19 cellular contexts compared by ENCODE assay signal in genomic region chr6:140269766-140270165, GRCh38.
DNase-seq lines count a peak whose midpoint lies in the region; ATAC-seq, FAIRE-seq and TF ChIP-seq lines count a peak whose summit lies in the region.
"Had no signal": no experiment of that assay in that cellular context is flagged by ENCODE, and none has a peak within 500 bp of the region (broad histone marks: within the 10 kb centered on the region; RNA-seq: fewer than 3 reads in every experiment).

No MANE protein-coding gene starts in this region.

- H3K27me3 Mint-ChIP-seq in GM23338 (ENCODE audit: insufficient read depth, low read depth, poor library complexity): peaks cover 2% of the 10 kb centered on the region
- H3K27me3 Mint-ChIP-seq: activated naive CD4-positive, alpha-beta T cell treated with anti-CD3 and anti-CD28 coated beads, Interleukin-2, amount 10 ng/mL, durations not matched to agents 7 days and 5 days; central memory CD8-positive, alpha-beta T cell; natural killer cell treated with Interleukin-12 subunit alpha and Interleukin-12 subunit beta and Interleukin-15 and Interleukin-18, amount 100 ng/mL, for 72 hours; stimulated activated memory B cell treated with anti-CD40 and anti-IgM and Interleukin-4, amounts not matched to agents 10 μg/mL and 1 μg/mL and 100 μg/mL, for 72 hours had no signal

- no peak for TF ChIP-seq RAD21 in GM12878 (IDR thresholded peaks at IDR 0.05; ENCODE audit: insufficient read depth, low read depth, low read length)

- CTCF ChIA-PET in GM12878 (lab: Yijun Ruan, JAX): interaction anchor here (2.0 kb wide), 1 partner anchor 15 kb away, joined by 6 read pairs; no protein-coding TSS in a partner anchor

- H3K9ac ChIP-seq in GM12878 (ENCODE audit: control insufficient read depth, insufficient read depth, low read length): no peak overlapping the region
- no peak overlapping the region for H3K9ac ChIP-seq in trophoblast cell (ENCODE audit: low read length)

- no peaks in the 10 kb centered on the region for H4K20me1 ChIP-seq in GM23338 (replicated peaks; ENCODE audit: insufficient read depth)
- no peaks in the 10 kb centered on the region for H4K20me1 ChIP-seq in GM12878 (ENCODE audit: control insufficient read depth, insufficient read depth)

- no peak overlapping the region for H3K4me2 ChIP-seq in GM23338
- no peak overlapping the region for H3K4me2 ChIP-seq in GM12878 (ENCODE audit: control insufficient read depth, insufficient read depth)
- H3K4me2 ChIP-seq in trophoblast cell (ENCODE audit: low read length): no peak overlapping the region

- H2BK12ac ChIP-seq in trophoblast cell (ENCODE audit: low read length): no peak overlapping the region

- TF ChIP-seq EP300 in GM12878 (IDR thresholded peaks at IDR 0.05; ENCODE audit: borderline replicate concordance in 1 of 2, control insufficient read depth in 1 of 2, low read depth in 2 of 2, low read length in 2 of 2): no peak

- FAIRE-seq in GM12878 (lab: Jason Lieb, UNC): no peak
- FAIRE-seq in urothelium cell line (lab: Jason Lieb, UNC): no peak

- H2AK5ac ChIP-seq in trophoblast cell (ENCODE audit: low read length): no peak overlapping the region

- no peak overlapping the region for H2BK120ac ChIP-seq in trophoblast cell (ENCODE audit: insufficient read depth, low read length, poor library complexity)

- no peak for DNase-seq in GM23338 (ENCODE audit: low spot score)
- no peak for DNase-seq in GM12878 (ENCODE audit: low read depth, low spot score)
- DNase-seq in glomerular endothelial cell (ENCODE audit: extremely low read depth, low read depth, low spot score): peak; percentile 4
- DNase-seq in trophoblast cell: no peak
- no peak for DNase-seq in activated CD8-positive, alpha-beta memory T cell treated with anti-CD3 and anti-CD28 coated beads, Interleukin-2, amount 50 U/mL, for 48 hours
- no peak for DNase-seq in urothelium cell line (ENCODE audit: low spot score)
- no peak for DNase-seq in H7
- no peak for DNase-seq in omental fat pad (ENCODE audit: low spot score)
- DNase-seq: activated CD4-positive, alpha-beta T cell treated with anti-CD3 and anti-CD28 coated beads for 1 hour; activated CD8-positive, alpha-beta memory T cell treated with anti-CD3 and anti-CD28 coated beads, Interleukin-2, amount 50 U/mL, for 4 hours; activated naive CD4-positive, alpha-beta T cell treated with anti-CD3 and anti-CD28 coated beads, Interleukin-2, amount 10 ng/mL, durations not matched to agents 7 days and 5 days; DMS 273 treated with DMSO at 0.1 percent for 48 hours; endodermal cell; heart right ventricle; left cardiac atrium; right lobe of liver had no signal

- H4K8ac ChIP-seq in trophoblast cell (ENCODE audit: low read depth, low read length): peak overlapping the region; percentile 16

- H3K9me3 ChIP-seq in GM12878 (replicated peaks; ENCODE audit: control insufficient read depth, insufficient read depth, low read length): no peaks in the 10 kb centered on the region; the same call in 1 of the 3 replicates
- no peaks in the 10 kb centered on the region for H3K9me3 ChIP-seq in trophoblast cell (ENCODE audit: insufficient read depth, low read depth, low read length)
- H3K9me3 ChIP-seq: right lobe of liver had no signal

- SMC1A ChIA-PET in GM12878 (lab: Charles Lee; ENCODE audit: uncharacterized antibody, unreplicated experiment): interaction anchor here (0.8 to 4.0 kb wide), 5 partner anchors 11 to 273 kb away, joined by 3 to 26 read pairs (median 5); no protein-coding TSS in a partner anchor

- RAD21 ChIA-PET in GM12878 (lab: Charles Lee; ENCODE audit: unreplicated experiment): interaction anchor here (1.1 kb wide), 1 partner anchor 50 kb away, joined by 3 read pairs; no protein-coding TSS in a partner anchor

- no peaks in the 10 kb centered on the region for H3K79me1 ChIP-seq in trophoblast cell (ENCODE audit: low read length)

- H3K14ac ChIP-seq in trophoblast cell (ENCODE audit: low read length): no peak overlapping the region

- POLR2A ChIA-PET in GM12878 (lab: Charles Lee): interaction anchor here (0.7 kb wide), 1 partner anchor 63 kb away, joined by 3 read pairs; no protein-coding TSS in a partner anchor

- H3K4ac ChIP-seq in trophoblast cell (ENCODE audit: low read depth, low read length): no peak overlapping the region

- no peaks in the 10 kb centered on the region; the same call in 1 of the 3 replicates for H3K4me1 Mint-ChIP-seq in GM23338
- H3K4me1 Mint-ChIP-seq: activated naive CD4-positive, alpha-beta T cell treated with anti-CD3 and anti-CD28 coated beads, Interleukin-2, amount 10 ng/mL, durations not matched to agents 7 days and 5 days; central memory CD8-positive, alpha-beta T cell had no signal

- no peak for TF ChIP-seq POLR2A in GM12878 (IDR thresholded peaks at IDR 0.05; ENCODE audit: low read depth, low read length)

- H3K27ac ChIP-seq in GM23338 (ENCODE audit: low read depth): no peak overlapping the region
- peak overlapping the region; percentile 11; the same call in 1 of the 2 replicates for H3K27ac ChIP-seq in GM12878 (ENCODE audit: control insufficient read depth, insufficient read depth)
- H3K27ac ChIP-seq in trophoblast cell (ENCODE audit: low read depth, low read length): no peak overlapping the region
- H3K27ac ChIP-seq: right lobe of liver had no signal

- intact Hi-C loops in GM12878 (cut with micrococcal nuclease; ENCODE audit: unreplicated experiment): loop anchor here (10.0 kb wide), 1 partner anchor 895 kb away; the partner anchor contains the start of gene CITED2

- H3F3A ChIP-seq in GM23338 (replicated peaks; ENCODE audit: low read depth): no peaks in the 10 kb centered on the region

- H3K9me2 ChIP-seq in GM23338 (ENCODE audit: insufficient read depth): no peaks in the 10 kb centered on the region

- 0% methylated on average over 2 of the region's 2 CpGs for WGBS in GM12878 (ENCODE audit: insufficient coverage, insufficient replicate concordance, low lambda C conversion rate, missing lambda C conversion rate)
- no CpG with 5 or more reads among the region's 2 CpGs for WGBS in trophoblast cell (ENCODE audit: extremely low coverage, insufficient coverage, insufficient read length)

- peaks cover 11% of the 10 kb centered on the region for H3K9me3 Mint-ChIP-seq in GM23338
- H3K9me3 Mint-ChIP-seq: activated naive CD4-positive, alpha-beta T cell treated with anti-CD3 and anti-CD28 coated beads, Interleukin-2, amount 10 ng/mL, durations not matched to agents 7 days and 5 days; central memory CD8-positive, alpha-beta T cell; natural killer cell treated with Interleukin-12 subunit alpha and Interleukin-12 subunit beta and Interleukin-15 and Interleukin-18, amount 100 ng/mL, for 72 hours; stimulated activated memory B cell treated with anti-CD40 and anti-IgM and Interleukin-4, amounts not matched to agents 10 μg/mL and 1 μg/mL and 100 μg/mL, for 72 hours had no signal

- no peak overlapping the region for H4K91ac ChIP-seq in trophoblast cell (ENCODE audit: low read depth, low read length)

- H3K79me2 ChIP-seq in GM23338 (replicated peaks; ENCODE audit: insufficient read depth) (no peaks in the 10 kb centered on the region), GM12878 (ENCODE audit: control insufficient read depth, insufficient read depth, low read length) (no peaks in the 10 kb centered on the region), trophoblast cell (ENCODE audit: control insufficient read depth, insufficient read depth, low read length, poor library complexity) (no peaks in the 10 kb centered on the region)

- ATAC-seq in GM23338 (no peak), GM12878 (peak; percentile 38), omental fat pad (ENCODE audit: low FRiP score) (no peak)
- ATAC-seq: heart right ventricle; left cardiac atrium; natural killer cell treated with Interleukin-12 subunit alpha and Interleukin-12 subunit beta and Interleukin-15 and Interleukin-18, amount 100 ng/mL, for 72 hours; stimulated activated memory B cell treated with anti-CD40 and anti-IgM and Interleukin-4, amounts not matched to agents 10 μg/mL and 1 μg/mL and 100 μg/mL, for 72 hours had no signal

- no TSS peak for BruUV-seq in GM12878 (replicated peaks; lab: Mats Ljungman, UMichigan)

- in situ Hi-C loops in GM12878 (cut with MboI): no loop called here

- H4K12ac ChIP-seq in trophoblast cell (ENCODE audit: low read depth, low read length): no peak overlapping the region

- no peak overlapping the region for H3K27ac Mint-ChIP-seq in GM23338
- H3K27ac Mint-ChIP-seq: activated naive CD4-positive, alpha-beta T cell treated with anti-CD3 and anti-CD28 coated beads, Interleukin-2, amount 10 ng/mL, durations not matched to agents 7 days and 5 days; endodermal cell; natural killer cell treated with Interleukin-12 subunit alpha and Interleukin-12 subunit beta and Interleukin-15 and Interleukin-18, amount 100 ng/mL, for 72 hours; stimulated activated memory B cell treated with anti-CD40 and anti-IgM and Interleukin-4, amounts not matched to agents 10 μg/mL and 1 μg/mL and 100 μg/mL, for 72 hours had no signal

- H3K4me3 Mint-ChIP-seq in GM23338: no peak overlapping the region
- H3K4me3 Mint-ChIP-seq: activated naive CD4-positive, alpha-beta T cell treated with anti-CD3 and anti-CD28 coated beads, Interleukin-2, amount 10 ng/mL, durations not matched to agents 7 days and 5 days; central memory CD8-positive, alpha-beta T cell; endodermal cell; natural killer cell treated with Interleukin-12 subunit alpha and Interleukin-12 subunit beta and Interleukin-15 and Interleukin-18, amount 100 ng/mL, for 72 hours; stimulated activated memory B cell treated with anti-CD40 and anti-IgM and Interleukin-4, amounts not matched to agents 10 μg/mL and 1 μg/mL and 100 μg/mL, for 72 hours had no signal

- no peak overlapping the region for H2BK5ac ChIP-seq in trophoblast cell (ENCODE audit: low read depth, low read length, poor library complexity)

- H3K36me3 Mint-ChIP-seq in GM23338 (ENCODE audit: low read depth): peaks cover 4% of the 10 kb centered on the region; the same call in 2 of the 3 replicates
- H3K36me3 Mint-ChIP-seq: activated naive CD4-positive, alpha-beta T cell treated with anti-CD3 and anti-CD28 coated beads, Interleukin-2, amount 10 ng/mL, durations not matched to agents 7 days and 5 days; natural killer cell treated with Interleukin-12 subunit alpha and Interleukin-12 subunit beta and Interleukin-15 and Interleukin-18, amount 100 ng/mL, for 72 hours; stimulated activated memory B cell treated with anti-CD40 and anti-IgM and Interleukin-4, amounts not matched to agents 10 μg/mL and 1 μg/mL and 100 μg/mL, for 72 hours had no signal

- TF ChIP-seq CTCF in GM23338 (conservative IDR thresholded peaks at IDR 0.05; ENCODE audit: low read depth in 2 of 2) (no peak), GM12878 (IDR thresholded peaks at IDR 0.05 in 2 of 3, conservative IDR thresholded peaks at IDR 0.05 in 1 of 3; ENCODE audit: control insufficient read depth in 2 of 3, extremely low read depth in 1 of 3, insufficient read depth in 1 of 3, low read depth in 3 of 3, low read length in 3 of 3) (no peak), omental fat pad (IDR thresholded peaks at IDR 0.05) (no peak)

- H3K18ac ChIP-seq in trophoblast cell (ENCODE audit: low read length): no peak overlapping the region

- peak overlapping the region; percentile 64 for H2AFZ ChIP-seq in GM23338
- H2AFZ ChIP-seq in GM12878 (ENCODE audit: control insufficient read depth, low read depth, low read length): peak overlapping the region; percentile 35
- no peak overlapping the region for H2AFZ ChIP-seq in trophoblast cell (ENCODE audit: insufficient read depth, low read length, poor library complexity)

- no peaks in the 10 kb centered on the region for H3K27me3 ChIP-seq in GM23338 (ENCODE audit: insufficient read depth)
- no peaks in the 10 kb centered on the region for H3K27me3 ChIP-seq in GM12878 (replicated peaks in 1 of 2; ENCODE audit: control insufficient read depth in 2 of 2, insufficient read depth in 2 of 2, low read length in 1 of 2)
- no peaks in the 10 kb centered on the region for H3K27me3 ChIP-seq in trophoblast cell (ENCODE audit: insufficient read depth, low read length)
- no peaks in the 10 kb centered on the region for H3K27me3 ChIP-seq in H7 (ENCODE audit: control insufficient read depth, insufficient read depth, low read length)
- H3K27me3 ChIP-seq: heart right ventricle, right lobe of liver had no signal

- H3K36me3 ChIP-seq in GM23338 (ENCODE audit: insufficient read depth): no peaks in the 10 kb centered on the region
- no peaks in the 10 kb centered on the region for H3K36me3 ChIP-seq in GM12878 (ENCODE audit: control insufficient read depth in 2 of 2, insufficient read depth in 2 of 2, low read length in 1 of 2)
- H3K36me3 ChIP-seq in trophoblast cell (ENCODE audit: control insufficient read depth in 1 of 2, insufficient read depth in 2 of 2, low read length in 2 of 2): no peaks in the 10 kb centered on the region
- H3K36me3 ChIP-seq in H7 (replicated peaks; ENCODE audit: control insufficient read depth, insufficient read depth, low read length): no peaks in the 10 kb centered on the region
- H3K36me3 ChIP-seq: heart right ventricle, right lobe of liver had no signal

- H3K4me3 ChIP-seq in GM23338 (no peak overlapping the region), GM12878 (no peak overlapping the region), trophoblast cell (ENCODE audit: low read depth, low read length) (no peak overlapping the region), H7 (ENCODE audit: insufficient read depth, low read depth, low read length) (no peak overlapping the region)
- H3K4me3 ChIP-seq: heart right ventricle, right lobe of liver had no signal

- no peak overlapping the region for H3K23ac ChIP-seq in trophoblast cell (ENCODE audit: low read length)

- H3K4me1 ChIP-seq in GM23338 (ENCODE audit: insufficient read depth): no peaks in the 10 kb centered on the region; the same call in 1 of the 2 replicates
- H3K4me1 ChIP-seq in GM12878 (ENCODE audit: control insufficient read depth, insufficient read depth, low read length): peaks cover 4% of the 10 kb centered on the region; the same call in 1 of the 2 replicates
- no peaks in the 10 kb centered on the region for H3K4me1 ChIP-seq in trophoblast cell (ENCODE audit: control insufficient read depth in 1 of 2, insufficient read depth in 2 of 2, low read length in 2 of 2)
- H3K4me1 ChIP-seq: right lobe of liver had no signal
